In the genomic region with DNA sequence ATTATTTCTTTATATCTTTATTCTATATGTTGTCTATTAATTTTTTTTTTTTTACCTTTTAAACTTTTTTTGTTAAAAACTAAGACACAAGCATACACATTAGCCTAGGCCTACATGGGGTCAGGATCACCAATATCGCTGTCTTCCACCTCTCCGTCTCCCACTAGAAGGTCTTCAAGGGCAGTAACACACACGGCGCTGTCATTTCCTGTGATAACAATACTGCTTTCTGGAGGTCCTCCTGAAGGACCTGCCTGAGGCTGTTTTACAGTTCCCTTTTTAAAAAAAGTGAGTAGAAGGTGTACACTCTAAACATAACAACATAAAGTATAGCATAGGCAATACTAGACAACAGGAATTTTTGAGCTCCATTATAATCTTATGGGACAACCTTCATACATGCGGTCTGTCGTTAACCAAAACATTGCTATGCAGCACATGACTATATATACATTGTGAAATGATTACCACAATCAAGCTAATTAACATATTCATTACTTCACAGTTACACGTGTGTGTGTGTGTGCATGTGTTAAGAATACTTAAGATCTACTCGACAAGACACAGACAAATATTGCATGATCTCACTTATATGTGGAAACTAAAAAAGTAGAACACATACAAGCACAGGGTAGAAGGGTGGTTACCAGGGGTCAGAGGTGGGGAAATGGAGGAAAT, we compare ENCODE assay signal across 27 cellular contexts. TPM values are rescaled to one million over a fixed set of nuclear protein-coding genes. Genes with fewer than 3 reads are reported as not detected.
"Had no signal": no experiment of that assay in that cellular context is flagged by ENCODE, and none has a peak within 500 bp of the region (broad histone marks: within the 10 kb centered on the region; RNA-seq: fewer than 3 reads in every experiment).

No MANE protein-coding gene starts in this region.

- H3K4me3 ChIP-seq: body of pancreas, colonic mucosa, dorsolateral prefrontal cortex, heart right ventricle, ovary, smooth muscle cell, suprapubic skin, tibial artery, upper lobe of right lung had no signal

- DNase-seq: activated B cell treated with CpG ODN at 0.5 μM for 24 hours; activated CD4-positive, alpha-beta T cell treated with anti-CD3 and anti-CD28 coated beads, Interleukin-2, amount 50 U/mL, for 1 hour; activated CD8-positive, alpha-beta T cell treated with anti-CD3 and anti-CD28 coated beads for 36 hours; activated naive CD4-positive, alpha-beta T cell; activated T-cell treated with anti-CD3 and anti-CD28 coated beads, Interleukin-2, amount 50 U/mL, for 4 hours; body of pancreas; cerebellar nuclear complex; colonic mucosa; effector memory CD4-positive, alpha-beta T cell; heart right ventricle; naive B cell; nephron progenitor cell; ovary; retina; stimulated activated CD4-positive, alpha-beta T cell treated with anti-CD3 and anti-CD28 coated beads, Interleukin-1b, Interleukin-23, amount 100 ng/mL, for 48 hours; stimulated activated CD4-positive, alpha-beta T cell treated with anti-CD3 and anti-CD28 coated beads, Interleukin-4, amount 100 ng/mL, for 4 hours; stimulated activated CD8-positive, alpha-beta memory T cell treated with anti-CD3 and anti-CD28 coated beads, Interleukin-4, amount 100 ng/mL, for 48 hours; stimulated activated naive CD8-positive, alpha-beta T cell treated with anti-CD3 and anti-CD28 coated beads, Interleukin-15, amount 100 ng/mL, for 72 hours; SW 1271; T-helper 9 cell; tibial artery had no signal

- ATAC-seq: activated T-cell treated with anti-CD3 and anti-CD28 coated beads, Interleukin-2, amount 50 U/mL, for 4 hours; body of pancreas; heart right ventricle; stimulated activated memory B cell treated with anti-CD40 and anti-IgM and Interleukin-4, amounts not matched to agents 10 μg/mL and 1 μg/mL and 100 μg/mL, for 72 hours; upper lobe of right lung had no signal

- H3K36me3 ChIP-seq: colonic mucosa, heart right ventricle, neutrophil, ovary, suprapubic skin, tibial artery, upper lobe of right lung had no signal

- H3K27ac ChIP-seq: body of pancreas, colonic mucosa, heart right ventricle, neutrophil, ovary, suprapubic skin, tibial artery, upper lobe of right lung had no signal

- H3K4me1 ChIP-seq: body of pancreas, colonic mucosa, suprapubic skin, tibial artery, upper lobe of right lung had no signal

- H3K9me3 ChIP-seq: colonic mucosa, neutrophil, ovary, suprapubic skin, upper lobe of right lung had no signal

- H3K27me3 ChIP-seq: body of pancreas, colonic mucosa, dorsolateral prefrontal cortex, heart right ventricle, neutrophil, ovary, suprapubic skin, tibial artery, upper lobe of right lung had no signal

RNA-seq across cellular contexts. Expression of a gene that starts 20.8 kb away (rescaled TPM):
- total RNA-seq: activated B cell treated with CpG ODN at 0.5 μM for 24 hours had no signal
